17 cellular contexts compared by ENCODE assay signal in genomic region chr4:6507345-6507744, GRCh38. TPM values are rescaled to one million over a fixed set of nuclear protein-coding genes. Genes with fewer than 3 reads are reported as not detected.
"Had no signal": no experiment of that assay in that cellular context is flagged by ENCODE, and none has a peak within 500 bp of the region (broad histone marks: within the 10 kb centered on the region; RNA-seq: fewer than 3 reads in every experiment).

No MANE protein-coding gene starts in this region.

- H3K9me3 ChIP-seq: pancreas, prostate gland, right lobe of liver had no signal

- H3K36me3 ChIP-seq: heart left ventricle, lower lobe of right lung, pancreas, prostate gland, right lobe of liver, spleen, tibial artery, upper lobe of right lung had no signal

- H3K4me3 ChIP-seq: heart left ventricle, lower lobe of right lung, pancreas, prostate gland, right lobe of liver, spleen, tibial artery, upper lobe of right lung had no signal

- H3K4me1 ChIP-seq: heart left ventricle, lower lobe of right lung, pancreas, prostate gland, right lobe of liver, spleen, tibial artery, upper lobe of right lung had no signal

- DNase-seq: central memory CD4-positive, alpha-beta T cell; hippocampal formation; lower lobe of right lung; naive B cell; occipital lobe; pancreas; spleen; stimulated activated CD4-positive, alpha-beta T cell treated with anti-CD3 and anti-CD28 coated beads, Interleukin-15, amount 100 ng/mL, for 24 hours; stimulated activated CD4-positive, alpha-beta T cell treated with anti-CD3 and anti-CD28 coated beads, Interleukin-1b, Interleukin-23, amount 100 ng/mL, for 48 hours; stimulated activated CD4-positive, alpha-beta T cell treated with anti-CD3 and anti-CD28 coated beads, Interleukin-4, amount 100 ng/mL, for 24 hours; upper lobe of right lung had no signal

- H3K27ac ChIP-seq: heart left ventricle, lower lobe of right lung, pancreas, prostate gland, right lobe of liver, spleen, tibial artery, upper lobe of right lung had no signal

- H3K27me3 ChIP-seq: pancreas, right lobe of liver, tibial artery, upper lobe of right lung had no signal

RNA-seq across cellular contexts. Expression of gene PPP2R2C, which starts 34.9 kb away (rescaled TPM):
- total RNA-seq: kidney epithelial cell, lower lobe of right lung, skeletal muscle tissue had no signal
